ENCODE assay signal across 1 cellular context in the genomic region with DNA sequence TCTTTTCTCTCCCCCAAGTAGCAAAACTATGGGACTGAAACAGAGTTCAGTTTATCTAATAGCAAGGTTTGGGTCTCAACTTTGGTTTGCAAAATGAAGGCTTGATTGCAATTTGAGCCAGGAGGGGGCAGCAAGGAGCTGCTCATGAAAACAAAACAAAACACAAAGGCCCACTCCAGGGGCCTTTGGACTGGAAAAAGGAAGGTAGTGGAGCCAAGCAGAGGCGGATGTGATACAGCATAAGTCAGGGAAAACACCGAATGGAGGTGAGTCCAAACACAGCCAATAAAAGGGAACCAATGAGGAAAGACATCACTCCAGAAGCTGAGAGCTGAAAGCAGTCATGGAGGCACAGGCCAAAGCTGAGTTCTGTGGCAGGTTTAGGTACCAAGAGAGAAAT.
TF ChIP-seq lines count a peak whose summit lies in the region.

No MANE protein-coding gene starts in this region.

TF ChIP-seq in GM23338, 12 proteins besides CTCF, POLR2A, EP300 and RAD21 (continued from another document):
- TF ChIP-seq REST (IDR thresholded peaks at IDR 0.05; ENCODE audit: unreplicated experiment) (no peak), JUNB (IDR thresholded peaks at IDR 0.05; ENCODE audit: unreplicated experiment) (no peak)
